8 cellular contexts compared by ENCODE assay signal in genomic region chr11:45846974-45847907, GRCh38. TPM values are rescaled to one million over a fixed set of nuclear protein-coding genes. Genes with fewer than 3 reads are reported as not detected.
DNase-seq lines count a peak whose midpoint lies in the region; ATAC-seq, FAIRE-seq and TF ChIP-seq lines count a peak whose summit lies in the region.

Gene CRY2, plus strand, starts transcription at chr11:45847475. Its CDS starts 16 bp downstream, at chr11:45847491.

- H2BK12ac ChIP-seq in H1 (ENCODE audit: low read depth, low read length) (no peak within 1 kb of the TSS), mesenchymal stem cell (ENCODE audit: low read length in 2 of 2) (no peak within 1 kb of the TSS)

- H4K91ac ChIP-seq in H1 (replicated peaks; ENCODE audit: insufficient read length, low read length) (no peak within 1 kb of the TSS), mesenchymal stem cell (ENCODE audit: low read length) (no peak within 1 kb of the TSS)

- peaks cover 2% of the 10 kb centered on the region; the same call in 1 of the 2 replicates for H3K23me2 ChIP-seq in H1 (ENCODE audit: low read depth, low read length)

- TF ChIP-seq CTCF in H1 (IDR thresholded peaks at IDR 0.05; ENCODE audit: control extremely low read depth in 1 of 3, insufficient read depth in 1 of 3, low read depth in 1 of 3, low read length in 3 of 3): no peak; a peak in 1 of 4 replicates

- no peak within 1 kb of the TSS; the same call in 1 of the 2 replicates for H2BK5ac ChIP-seq in H1 (ENCODE audit: low read depth, low read length)
- H2BK5ac ChIP-seq in mesenchymal stem cell (ENCODE audit: low read depth, low read length, poor library complexity, severe bottlenecking): no peak within 1 kb of the TSS

- H3K4me2 ChIP-seq in H1 (ENCODE audit: insufficient read depth in 1 of 2, low read depth in 2 of 2, low read length in 2 of 2): peak within 1 kb of the TSS; percentile 77 to 97
- peak within 1 kb of the TSS; percentile 87 for H3K4me2 ChIP-seq in mesenchymal stem cell (ENCODE audit: low read length, poor library complexity, severe bottlenecking)

- H3K27me3 ChIP-seq in H1 (replicated peaks in 1 of 4; ENCODE audit: control insufficient read depth in 3 of 4, extremely low read depth in 1 of 4, insufficient read depth in 3 of 4, low read length in 3 of 4) (peaks cover 5 to 25% (median 12%) of the 10 kb centered on the region in 4 experiments; a peak in 6 of 7 replicates), mesenchymal stem cell (ENCODE audit: control insufficient read depth in 1 of 2, insufficient read depth in 1 of 2, low read length in 2 of 2) (peaks cover under 1 to 4% of the 10 kb centered on the region in 2 experiments)

- no peak within 1 kb of the TSS for H2BK20ac ChIP-seq in H1 (ENCODE audit: low read length)

- ATAC-seq in GM21367 (IDR thresholded peaks at IDR 0.05; ENCODE audit: unreplicated experiment): peak; percentile 87

- H3K4ac ChIP-seq in H1 (replicated peaks; ENCODE audit: insufficient read length, low read depth, low read length) (no peak within 1 kb of the TSS), mesenchymal stem cell (ENCODE audit: low read depth in 1 of 2, low read length in 2 of 2) (peak within 1 kb of the TSS; percentile 62 to 66)

- H2AK5ac ChIP-seq in H1 (ENCODE audit: low read depth, low read length): no peak within 1 kb of the TSS
- no peak within 1 kb of the TSS for H2AK5ac ChIP-seq in mesenchymal stem cell (ENCODE audit: low read length, severe bottlenecking)

- H3K27ac ChIP-seq in H1 (ENCODE audit: low read depth, low read length) (peak within 1 kb of the TSS; percentile 24; the same call in 1 of the 2 replicates), mesenchymal stem cell (ENCODE audit: low read length, poor library complexity, severe bottlenecking) (peak within 1 kb of the TSS; percentile 30)

- FAIRE-seq in HTR-8/SVneo (lab: Jason Lieb, UNC): peak; percentile 85
- FAIRE-seq in H1 (lab: Jason Lieb, UNC): no peak

- H3K56ac ChIP-seq in H1 (replicated peaks; ENCODE audit: insufficient read length, low read depth, low read length): no peak within 1 kb of the TSS

- no peaks in the 10 kb centered on the region; the same call in 1 of the 2 replicates for H3K79me1 ChIP-seq in H1 (ENCODE audit: low read depth, low read length)
- H3K79me1 ChIP-seq in mesenchymal stem cell (replicated peaks; ENCODE audit: low read length, poor library complexity, severe bottlenecking): peaks cover 14% of the 10 kb centered on the region

- H3K18ac ChIP-seq in H1 (ENCODE audit: extremely low read depth, low read length): no peak within 1 kb of the TSS
- H3K18ac ChIP-seq in mesenchymal stem cell (ENCODE audit: low read depth in 1 of 2, low read length in 2 of 2): peak within 1 kb of the TSS; percentile 88 to 92

- H3K23ac ChIP-seq in H1 (ENCODE audit: insufficient read length) (no peak within 1 kb of the TSS), mesenchymal stem cell (ENCODE audit: low read length in 2 of 2) (peak within 1 kb of the TSS in 1 of 2 experiments; percentile 2)

- H2BK15ac ChIP-seq in H1 (ENCODE audit: low read length) (no peak within 1 kb of the TSS), mesenchymal stem cell (ENCODE audit: low read depth, poor library complexity, severe bottlenecking) (peak within 1 kb of the TSS; percentile 68)

- 3% methylated on average over 53 of the region's 75 CpGs; no CpG with 5 or more reads in 1 of the 2 experiments for WGBS in H1 (ENCODE audit: extremely low coverage in 1 of 2, insufficient coverage in 1 of 2, insufficient read length in 1 of 2, insufficient replicate concordance in 2 of 2, low coverage in 1 of 2, low lambda C conversion rate in 2 of 2, missing lambda C conversion rate in 1 of 2), 2 experiments
- WGBS in mesenchymal stem cell: 1% methylated on average over 75 of the region's 75 CpGs

- H4K8ac ChIP-seq in H1 (ENCODE audit: extremely low read depth, insufficient read depth, low read length): peak within 1 kb of the TSS; percentile 87; the same call in 1 of the 2 replicates
- H4K8ac ChIP-seq in mesenchymal stem cell (ENCODE audit: low read length): peak within 1 kb of the TSS; percentile 66

- no peaks in the 10 kb centered on the region for H3K36me3 ChIP-seq in H1 (ENCODE audit: control insufficient read depth in 2 of 4, insufficient read depth in 4 of 4, low read length in 3 of 4)
- no peaks in the 10 kb centered on the region for H3K36me3 ChIP-seq in mesenchymal stem cell (ENCODE audit: control insufficient read depth in 1 of 2, insufficient read depth in 2 of 2, low read depth in 1 of 2, low read length in 2 of 2)

- no peak within 1 kb of the TSS for H3K14ac ChIP-seq in H1 (ENCODE audit: insufficient read length)
- peak within 1 kb of the TSS in 1 of 2 experiments; percentile 86 for H3K14ac ChIP-seq in mesenchymal stem cell (ENCODE audit: low read length in 2 of 2)

- TF ChIP-seq POLR2A in H1 (IDR thresholded peaks at IDR 0.05; ENCODE audit: control extremely low read depth in 1 of 2, low read depth in 2 of 2, low read length in 2 of 2): peak in 1 of 2 experiments; percentile 86; a peak in 2 of 3 replicates

- peaks cover 2 to 7% of the 10 kb centered on the region in 2 experiments for H4K20me1 ChIP-seq in H1 (replicated peaks in 1 of 2; ENCODE audit: control insufficient read depth in 1 of 2, insufficient read depth in 2 of 2, low read length in 2 of 2)

- H2AFZ ChIP-seq in H1 (ENCODE audit: low read length) (0 out of 2 replicates have a peak within 1 kb of the TSS, but pooled peaks have one; percentile 66), mesenchymal stem cell (ENCODE audit: low read depth, low read length) (peak within 1 kb of the TSS; percentile 74)

- TF ChIP-seq RAD21 in H1 (IDR thresholded peaks at IDR 0.05 in 1 of 2, conservative IDR thresholded peaks at IDR 0.05 in 1 of 2; ENCODE audit: low read depth in 2 of 2, low read length in 2 of 2): no peak

- CTCF ChIA-PET in H1 (lab: Charles Lee; ENCODE audit: partially characterized antibody): interaction anchor here (0.6 to 6.3 kb wide), 6 partner anchors 15 to 237 kb away, joined by 3 to 50 read pairs (median 3); no protein-coding TSS in a partner anchor

- DNase-seq in COLO829 (ENCODE audit: low spot score) (peak; percentile 92), HTR-8/SVneo (ENCODE audit: insufficient read length, low spot score) (peak; percentile 96), NOMO-1 treated with dmso at 0.1 percent for 144 hours (lab: John Stamatoyannopoulos, UW; ENCODE audit: unreplicated experiment) (peak; percentile 93), H1 (ENCODE audit: low read depth in 1 of 2, low spot score in 2 of 2) (peak; percentile 93 to 100), mesenchymal stem cell (peak; percentile 99)
- peak; percentile 97 to 98 (median 98) for DNase-seq in activated CD8-positive, alpha-beta memory T cell treated with anti-CD3 and anti-CD28 coated beads for 48 hours (ENCODE audit: low read depth in 2 of 3, low spot score in 2 of 3)
- DNase-seq in stimulated activated CD8-positive, alpha-beta memory T cell treated with anti-CD3 and anti-CD28 coated beads, Interleukin-12 subunit alpha, Interleukin-12 subunit beta, amount 100 ng/mL, for 4 hours (ENCODE audit: low read depth): peak; percentile 98

- H3K4me1 ChIP-seq in H1 (replicated peaks in 1 of 4; ENCODE audit: control insufficient read depth in 3 of 4, insufficient read depth in 4 of 4, low read length in 3 of 4) (peaks cover 0 to 10% (median 6%) of the 10 kb centered on the region in 4 experiments; a peak in 5 of 7 replicates), mesenchymal stem cell (ENCODE audit: control insufficient read depth, insufficient read depth, low read depth, low read length) (peaks cover 7% of the 10 kb centered on the region)

- peak within 1 kb of the TSS; percentile 46 to 89 (median 78); a peak in 6 of 7 replicates for H3K9ac ChIP-seq in H1 (replicated peaks in 1 of 4; ENCODE audit: extremely low read depth in 1 of 4, low read depth in 3 of 4, low read length in 3 of 4)
- H3K9ac ChIP-seq in mesenchymal stem cell (ENCODE audit: low read length): peak within 1 kb of the TSS; percentile 97

- H2BK120ac ChIP-seq in H1 (replicated peaks; ENCODE audit: low read depth, low read length) (no peak within 1 kb of the TSS), mesenchymal stem cell (ENCODE audit: low read depth, low read length) (peak within 1 kb of the TSS; percentile 78)

- H3K4me3 ChIP-seq in H1 (ENCODE audit: extremely low read depth in 1 of 4, insufficient read depth in 2 of 4, low read depth in 3 of 4, low read length in 4 of 4): peak within 1 kb of the TSS; percentile 58 to 90 (median 82)
- H3K4me3 ChIP-seq in mesenchymal stem cell (ENCODE audit: insufficient read depth in 1 of 2, low read depth in 1 of 2, low read length in 2 of 2): peak within 1 kb of the TSS; percentile 93 to 96

- H3K79me2 ChIP-seq in H1 (ENCODE audit: control insufficient read depth in 1 of 2, insufficient read depth in 2 of 2, low read length in 2 of 2): 0 out of 4 replicates have a peak, but pooled peaks cover 0 to 5% of the 10 kb centered on the region in 2 experiments

- TF ChIP-seq EP300 in H1 (IDR thresholded peaks at IDR 0.05; ENCODE audit: borderline replicate concordance in 1 of 2, low read depth in 2 of 2, low read length in 2 of 2): no peak

- no peaks in the 10 kb centered on the region for H3K9me3 ChIP-seq in H1 (ENCODE audit: insufficient read depth in 2 of 2, low read depth in 1 of 2, low read length in 1 of 2)
- H3K9me3 ChIP-seq in mesenchymal stem cell (ENCODE audit: control insufficient read depth, low read length): no peaks in the 10 kb centered on the region

- POLR2A ChIA-PET in H1 (lab: Charles Lee; ENCODE audit: partially characterized antibody): interaction anchor here (0.6 to 2.2 kb wide), 4 partner anchors 14 to 1307 kb away, joined by 3 to 17 read pairs (median 3); no protein-coding TSS in a partner anchor

- H4K5ac ChIP-seq in H1 (ENCODE audit: insufficient read length, low read depth, low read length): no peak within 1 kb of the TSS

TF ChIP-seq in H1, 55 proteins besides CTCF, POLR2A, EP300 and RAD21 (continues in another document):
- TF ChIP-seq SAP30 (IDR thresholded peaks at IDR 0.05; ENCODE audit: insufficient read depth, insufficient replicate concordance, low read length) (peak; percentile 52), JUN (IDR thresholded peaks at IDR 0.05; ENCODE audit: low read depth, low read length) (no peak), TBP (IDR thresholded peaks at IDR 0.05; ENCODE audit: low read depth, low read length) (peak; percentile 91), RXRA (IDR thresholded peaks at IDR 0.05; ENCODE audit: insufficient read depth, low read depth, low read length) (no peak)

RNA-seq across cellular contexts. Expression of gene CRY2, which starts in this region (rescaled TPM):
- 9.4 and 10.9 TPM in 2 replicates for total RNA-seq in H1 (2021; fragmentation: NEBNext Ultra II Directional; extraction: Animal tissue kit (Norgen Biotek cat#: 25700))
- 8.0 and 11.8 TPM in 2 replicates for polyA plus RNA-seq in H1 (2011; rRNA removed)
- polyA plus RNA-seq in H1 (2011; cell fraction: cytosol; rRNA removed): 10.0 TPM
- polyA plus RNA-seq in H1 (2011; cell fraction: nucleus; rRNA removed): 19.9 TPM
- polyA plus RNA-seq in H1 (2012, experiment 1 of 2): 5.0 to 9.9 TPM (median 8.3 TPM) in 4 replicates
- polyA plus RNA-seq in H1 (2012, experiment 2 of 2): 7.8 TPM
- 5.3 TPM for polyA plus RNA-seq in H1 (2013, experiment 1 of 2)
- 4.6 TPM for polyA plus RNA-seq in H1 (2013, experiment 2 of 2)
- polyA minus RNA-seq in H1 (2011; rRNA and poly(A)+ RNA removed): 18.3 and 20.7 TPM in 2 replicates
- polyA minus RNA-seq in H1 (2011; cell fraction: cytosol; rRNA and poly(A)+ RNA removed): 10.3 TPM
- polyA minus RNA-seq in H1 (2011; cell fraction: nucleus; rRNA and poly(A)+ RNA removed): 17.2 TPM
- polyA plus RNA-seq in mesenchymal stem cell (2013, experiment 1 of 2): 6.2 TPM
- polyA plus RNA-seq in mesenchymal stem cell (2013, experiment 2 of 2): 5.3 TPM

Comparison
In these comparisons a context has a peak if more than half of its experiments do, and no peak if none do; other contexts are left out.
1. Peak in every context shown above with its lines: DNase-seq, ATAC-seq, H3K4me3 ChIP-seq and H3K27ac ChIP-seq.